2 cellular contexts compared by ENCODE assay signal in the genomic region with DNA sequence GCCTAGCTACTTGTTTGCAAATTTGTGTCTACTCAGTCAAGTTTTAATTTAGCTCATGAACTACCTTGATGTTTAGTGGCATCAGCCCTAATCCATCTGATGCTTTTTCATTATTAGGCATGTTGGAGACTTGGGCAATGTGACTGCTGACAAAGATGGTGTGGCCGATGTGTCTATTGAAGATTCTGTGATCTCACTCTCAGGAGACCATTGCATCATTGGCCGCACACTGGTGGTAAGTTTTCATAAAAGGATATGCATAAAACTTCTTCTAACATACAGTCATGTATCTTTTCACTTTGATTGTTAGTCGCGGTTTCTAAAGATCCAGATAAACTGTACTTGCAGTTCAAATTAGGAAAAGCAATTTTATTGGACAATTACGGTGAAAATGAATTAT.
TF ChIP-seq lines count a peak whose summit lies in the region.

No MANE protein-coding gene starts in this region.

TF ChIP-seq in IMR-90, 13 proteins besides CTCF, POLR2A, EP300 and RAD21:
- TF ChIP-seq, protein P1, sequence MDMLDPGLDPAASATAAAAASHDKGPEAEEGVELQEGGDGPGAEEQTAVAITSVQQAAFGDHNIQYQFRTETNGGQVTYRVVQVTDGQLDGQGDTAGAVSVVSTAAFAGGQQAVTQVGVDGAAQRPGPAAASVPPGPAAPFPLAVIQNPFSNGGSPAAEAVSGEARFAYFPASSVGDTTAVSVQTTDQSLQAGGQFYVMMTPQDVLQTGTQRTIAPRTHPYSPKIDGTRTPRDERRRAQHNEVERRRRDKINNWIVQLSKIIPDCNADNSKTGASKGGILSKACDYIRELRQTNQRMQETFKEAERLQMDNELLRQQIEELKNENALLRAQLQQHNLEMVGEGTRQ (IDR thresholded peaks at IDR 0.05; ENCODE audit: low read depth, low read length): no peak
- TF ChIP-seq CHD1 (IDR thresholded peaks at IDR 0.05; ENCODE audit: low read depth, low read length): no peak
- TF ChIP-seq FOS (IDR thresholded peaks at IDR 0.05; ENCODE audit: low read depth, low read length): no peak
- no peak for TF ChIP-seq MXI1 (IDR thresholded peaks at IDR 0.05; ENCODE audit: borderline replicate concordance, low read depth, low read length)
- no peak for TF ChIP-seq BHLHE40 (IDR thresholded peaks at IDR 0.05; ENCODE audit: low read depth, low read length)
- no peak for TF ChIP-seq RFX5 (IDR thresholded peaks at IDR 0.05; ENCODE audit: low read depth, low read length)
- no peak for TF ChIP-seq SMC3 (IDR thresholded peaks at IDR 0.05; ENCODE audit: low read depth, low read length)
- no peak for TF ChIP-seq MAZ (IDR thresholded peaks at IDR 0.05; ENCODE audit: borderline replicate concordance, low read depth, low read length)
- no peak for TF ChIP-seq RCOR1 (IDR thresholded peaks at IDR 0.05; ENCODE audit: insufficient replicate concordance, low read length)
- TF ChIP-seq CEBPB (IDR thresholded peaks at IDR 0.05; ENCODE audit: low read depth, low read length): no peak
- no peak for TF ChIP-seq MAFK (IDR thresholded peaks at IDR 0.05; ENCODE audit: low read depth, low read length)

TF ChIP-seq in GM12878, 131 proteins besides CTCF, POLR2A, EP300 and RAD21:
- TF ChIP-seq, protein P2, sequence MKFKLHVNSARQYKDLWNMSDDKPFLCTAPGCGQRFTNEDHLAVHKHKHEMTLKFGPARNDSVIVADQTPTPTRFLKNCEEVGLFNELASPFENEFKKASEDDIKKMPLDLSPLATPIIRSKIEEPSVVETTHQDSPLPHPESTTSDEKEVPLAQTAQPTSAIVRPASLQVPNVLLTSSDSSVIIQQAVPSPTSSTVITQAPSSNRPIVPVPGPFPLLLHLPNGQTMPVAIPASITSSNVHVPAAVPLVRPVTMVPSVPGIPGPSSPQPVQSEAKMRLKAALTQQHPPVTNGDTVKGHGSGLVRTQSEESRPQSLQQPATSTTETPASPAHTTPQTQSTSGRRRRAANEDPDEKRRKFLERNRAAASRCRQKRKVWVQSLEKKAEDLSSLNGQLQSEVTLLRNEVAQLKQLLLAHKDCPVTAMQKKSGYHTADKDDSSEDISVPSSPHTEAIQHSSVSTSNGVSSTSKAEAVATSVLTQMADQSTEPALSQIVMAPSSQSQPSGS (IDR thresholded peaks at IDR 0.05; ENCODE audit: low read length): 0 out of 2 replicates have a peak, but pooled peaks have one; percentile 5
- TF ChIP-seq FOXM1 (IDR thresholded peaks at IDR 0.05; ENCODE audit: low read depth, low read length): no peak
- no peak for TF ChIP-seq MTA2 (IDR thresholded peaks at IDR 0.05; ENCODE audit: low read depth)
- TF ChIP-seq CREB1 (IDR thresholded peaks at IDR 0.05; ENCODE audit: low read depth): peak; percentile 47; the same call in 1 of the 2 replicates
- peak; percentile 43; the same call in 1 of the 2 replicates for TF ChIP-seq CREM (IDR thresholded peaks at IDR 0.05; ENCODE audit: low read depth)
